In the genomic region with DNA sequence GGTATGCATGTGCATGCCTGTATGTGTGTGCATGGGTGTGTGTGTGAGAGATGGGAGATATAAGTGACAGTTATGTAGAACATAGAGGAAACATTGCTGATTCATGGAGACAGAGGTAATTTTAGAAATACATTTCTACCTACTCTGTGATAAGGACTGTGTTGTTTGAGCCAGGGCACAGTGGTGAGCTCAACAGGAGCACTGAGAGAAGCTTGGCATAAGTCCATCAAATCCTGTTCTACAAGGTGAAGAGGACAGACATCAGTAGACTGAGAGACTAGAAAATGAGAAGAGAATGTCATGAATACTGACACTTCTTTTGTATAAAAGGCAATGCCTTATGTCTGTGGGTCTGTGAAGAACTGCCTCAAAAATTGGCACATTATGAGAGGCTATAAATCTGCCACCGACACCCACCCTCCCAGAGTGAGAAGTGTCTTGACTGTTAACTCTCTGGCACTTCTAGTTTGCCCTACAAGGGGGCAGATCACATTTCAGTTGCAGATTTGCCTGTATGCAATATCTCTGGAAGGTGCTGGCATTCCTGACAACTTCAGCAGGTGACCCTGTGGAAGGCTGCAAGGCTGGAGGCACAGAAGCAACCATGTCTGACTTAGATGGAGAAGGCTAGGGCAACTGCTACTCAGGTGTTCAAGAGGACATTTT, we compare ENCODE assay signal across 23 cellular contexts.
DNase-seq lines count a peak whose midpoint lies in the region; ATAC-seq and TF ChIP-seq lines count a peak whose summit lies in the region.
"Had no signal": no experiment of that assay in that cellular context is flagged by ENCODE, and none has a peak within 500 bp of the region (broad histone marks: within the 10 kb centered on the region; RNA-seq: fewer than 3 reads in every experiment).

No MANE protein-coding gene starts in this region.

- CTCF ChIA-PET in A673 (lab: Charles Lee), result no interaction called here

- intact Hi-C loops in A673 (cut with micrococcal nuclease; ENCODE audit: unreplicated experiment), result no loop called here
- intact Hi-C loops in colonic mucosa (cut with DNase I), result no loop called here

- POLR2A ChIA-PET in A673 (lab: Charles Lee; ENCODE audit: low non-redundant PET), result no interaction called here

- TF ChIP-seq CTCF in A673 (conservative IDR thresholded peaks at IDR 0.05; ENCODE audit: low read depth, low read length) (no peak), colonic mucosa (IDR thresholded peaks at IDR 0.05) (no peak), coronary artery (IDR thresholded peaks at IDR 0.05) (no peak)

- H3K27me3 ChIP-seq in A673 (replicated peaks; ENCODE audit: insufficient read depth, low read depth, low read length, poor library complexity) (no peaks in the 10 kb centered on the region), colonic mucosa (no peaks in the 10 kb centered on the region)
- H3K27me3 ChIP-seq: SJSA1, tibial artery had no signal

- no peak for ATAC-seq in GM21825 (IDR thresholded peaks at IDR 0.05; ENCODE audit: unreplicated experiment)
- ATAC-seq: activated CD8-positive, alpha-beta T cell treated with anti-CD3 and anti-CD28 coated beads, Interleukin-2, amount 10 ng/mL, durations not matched to agents 7 days and 5 days; CD8-positive, alpha-beta T cell; naive thymus-derived CD8-positive, alpha-beta T cell had no signal

- no TSS peak for BruUV-seq in A673 (replicated peaks; lab: Mats Ljungman, UMichigan)

- peak; percentile 50 for DNase-seq in A673 (ENCODE audit: low spot score)
- peak; percentile 63 for DNase-seq in DMS53 treated with DMSO at 0.1 percent for 48 hours (lab: John Stamatoyannopoulos, UW; ENCODE audit: unreplicated experiment)
- DNase-seq in NCI-H2107 treated with DMSO at 0.1 percent for 48 hours (lab: John Stamatoyannopoulos, UW; ENCODE audit: unreplicated experiment), result peak; percentile 64
- DNase-seq in cerebellar cortex (ENCODE audit: low spot score), result peak; percentile 7
- DNase-seq in colonic mucosa, result no peak
- no peak for DNase-seq in coronary artery (ENCODE audit: low spot score)
- DNase-seq in SKM-1 treated with dmso at 0.1 percent for 144 hours (lab: John Stamatoyannopoulos, UW; ENCODE audit: unreplicated experiment), result no peak
- DNase-seq: activated B cell treated with CpG ODN at 0.5 μM for 24 hours; activated CD8-positive, alpha-beta T cell treated with anti-CD3 and anti-CD28 coated beads, Interleukin-2, amount 10 ng/mL, durations not matched to agents 7 days and 5 days; activated T-cell treated with anti-CD3 and anti-CD28 coated beads, Interleukin-2, amount 50 U/mL, for 48 hours; CD8-positive, alpha-beta T cell; cortex of kidney; EL; Kasumi-1; mesendoderm; naive thymus-derived CD8-positive, alpha-beta T cell; NCI-H1092; stimulated activated CD4-positive, alpha-beta T cell treated with anti-CD3 and anti-CD28 coated beads, Interleukin-1b, Interleukin-23, amount 100 ng/mL, for 48 hours; stimulated activated naive CD4-positive, alpha-beta T cell; tibial artery had no signal

- H3K9me3 ChIP-seq in A673 (ENCODE audit: low read depth, low read length, poor library complexity, severe bottlenecking) (no peaks in the 10 kb centered on the region), colonic mucosa (peaks cover 5% of the 10 kb centered on the region)
- H3K9me3 ChIP-seq: tibial artery had no signal

- peak overlapping the region; percentile 59 for H3K27ac ChIP-seq in A673 (ENCODE audit: low read depth, low read length, poor library complexity, severe bottlenecking)
- no peak overlapping the region for H3K27ac ChIP-seq in colonic mucosa
- no peak overlapping the region for H3K27ac ChIP-seq in coronary artery
- H3K27ac ChIP-seq: parathyroid adenoma, SJSA1, tibial artery had no signal

- H3K36me3 ChIP-seq in A673 (ENCODE audit: insufficient read depth, low read length, poor library complexity, severe bottlenecking) (no peaks in the 10 kb centered on the region), colonic mucosa (no peaks in the 10 kb centered on the region)
- H3K36me3 ChIP-seq: SJSA1, tibial artery had no signal

- H3K4me3 ChIP-seq in A673 (ENCODE audit: low read depth, low read length, poor library complexity, severe bottlenecking) (no peak overlapping the region), colonic mucosa (no peak overlapping the region), coronary artery (no peak overlapping the region)
- H3K4me3 ChIP-seq: SJSA1, tibial artery had no signal

- H3K9ac ChIP-seq in colonic mucosa (ENCODE audit: low read depth in 2 of 2, low read length in 2 of 2), result no peak overlapping the region
- H3K9ac ChIP-seq: parathyroid adenoma had no signal

- peaks cover 15% of the 10 kb centered on the region for H3K4me1 ChIP-seq in A673 (ENCODE audit: insufficient read depth, low read length, poor library complexity, severe bottlenecking)
- no peaks in the 10 kb centered on the region for H3K4me1 ChIP-seq in colonic mucosa
- H3K4me1 ChIP-seq: parathyroid adenoma, SJSA1, tibial artery had no signal

Comparison
In these comparisons a context has a peak if more than half of its experiments do, and no peak if none do; other contexts are left out.
1. DNase-seq: peak in A673 (single experiment), DMS53 treated with DMSO at 0.1 percent for 48 hours (single experiment), NCI-H2107 treated with DMSO at 0.1 percent for 48 hours (single experiment) and cerebellar cortex (single experiment); none in colonic mucosa (single experiment), coronary artery (single experiment) and SKM-1 treated with dmso at 0.1 percent for 144 hours (single experiment).